In the genomic region with DNA sequence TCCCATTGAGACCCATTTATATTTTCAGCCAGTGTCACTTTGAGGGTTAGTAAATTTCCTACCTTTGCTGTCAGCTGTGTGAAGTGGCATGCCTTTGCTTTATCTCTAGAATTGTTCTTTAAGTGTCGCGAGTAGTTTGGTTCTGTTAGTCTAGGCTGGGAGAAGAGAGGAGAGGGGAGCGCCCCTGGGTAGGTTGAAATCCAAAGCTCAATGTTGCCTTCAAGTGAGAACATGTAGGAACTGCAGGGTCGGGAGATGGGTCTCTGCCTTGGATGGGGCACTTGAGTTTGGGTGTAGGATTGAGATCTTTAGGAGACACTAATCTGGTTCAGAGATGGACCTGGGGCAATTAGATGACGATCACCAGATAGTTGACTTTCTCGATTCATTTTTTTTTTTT, we compare ENCODE assay signal across 9 cellular contexts. TPM values are rescaled to one million over a fixed set of nuclear protein-coding genes. Genes with fewer than 3 reads are reported as not detected.
A peak's percentile ranks its signal among the peaks of the same experiment; 100 is the strongest.
DNase-seq lines count a peak whose midpoint lies in the region; ATAC-seq and TF ChIP-seq lines count a peak whose summit lies in the region.
"Had no signal": no experiment of that assay in that cellular context is flagged by ENCODE, and none has a peak within 500 bp of the region (broad histone marks: within the 10 kb centered on the region; RNA-seq: fewer than 3 reads in every experiment).

No MANE protein-coding gene starts in this region.

- no peak overlapping the region for H2BK15ac ChIP-seq in mesenchymal stem cell (ENCODE audit: low read depth, poor library complexity, severe bottlenecking)

- no peak overlapping the region for H2BK120ac ChIP-seq in mesenchymal stem cell (ENCODE audit: low read depth, low read length)

- H3K79me2 ChIP-seq in mammary epithelial cell (ENCODE audit: insufficient read depth, low read length), result no peaks in the 10 kb centered on the region

- DNase-seq in GM12864 (ENCODE audit: low read depth), result no peak
- DNase-seq in NCI-H1694 (lab: John Stamatoyannopoulos, UW), result peak; percentile 7
- no peak for DNase-seq in mammary epithelial cell
- peak; percentile 65 for DNase-seq in mesenchymal stem cell
- DNase-seq in NCI-H1105 (lab: John Stamatoyannopoulos, UW), result no peak
- no peak for DNase-seq in activated gamma-delta T cell (lab: John Stamatoyannopoulos, UW)
- no peak for DNase-seq in RKO (ENCODE audit: low spot score)
- DNase-seq: activated CD8-positive, alpha-beta memory T cell treated with anti-CD3 and anti-CD28 coated beads, Interleukin-2, amount 50 U/mL, for 48 hours had no signal

- intact Hi-C loops in mammary epithelial cell (cut with micrococcal nuclease), result loop anchor here (2.0 kb wide), 1 partner anchor 575 kb away; no protein-coding TSS in a partner anchor

- no peak overlapping the region for H3K4me2 ChIP-seq in mammary epithelial cell (ENCODE audit: insufficient read depth, low read depth, low read length)
- no peak overlapping the region for H3K4me2 ChIP-seq in mesenchymal stem cell (ENCODE audit: low read length, poor library complexity, severe bottlenecking)

- no peak for ATAC-seq in HG03442 (IDR thresholded peaks at IDR 0.05; ENCODE audit: unreplicated experiment)

- H2AFZ ChIP-seq in mammary epithelial cell (ENCODE audit: low read depth, low read length) (no peak overlapping the region), mesenchymal stem cell (ENCODE audit: low read depth, low read length) (no peak overlapping the region)

- no peak overlapping the region for H3K18ac ChIP-seq in mesenchymal stem cell (ENCODE audit: low read depth in 1 of 2, low read length in 2 of 2)

- H3K36me3 ChIP-seq in mammary epithelial cell (ENCODE audit: insufficient read depth, low read length) (no peaks in the 10 kb centered on the region), mesenchymal stem cell (ENCODE audit: control insufficient read depth in 1 of 2, insufficient read depth in 2 of 2, low read depth in 1 of 2, low read length in 2 of 2) (no peaks in the 10 kb centered on the region)

- no peak overlapping the region for H2BK5ac ChIP-seq in mesenchymal stem cell (ENCODE audit: low read depth, low read length, poor library complexity, severe bottlenecking)

- H2AK5ac ChIP-seq in mesenchymal stem cell (ENCODE audit: low read length, severe bottlenecking), result no peak overlapping the region

- H3K4me1 ChIP-seq in mammary epithelial cell (ENCODE audit: insufficient read depth, low read length) (peaks cover 9% of the 10 kb centered on the region), mesenchymal stem cell (ENCODE audit: control insufficient read depth, insufficient read depth, low read depth, low read length) (peaks cover 7% of the 10 kb centered on the region)

- in situ Hi-C loops in mammary epithelial cell (cut with MboI; ENCODE audit: low sequenced_read_pairs in 2 of 2), result loop anchor here in 1 of 2 donors (25.0 kb wide), 2 partner anchors 295 to 570 kb away; a partner anchor contains a TSS

- WGBS in mammary epithelial cell (ENCODE audit: low coverage, missing lambda C conversion rate), result 30% methylated on average over 6 of the region's 6 CpGs
- 26% methylated on average over 6 of the region's 6 CpGs for WGBS in mesenchymal stem cell

- H3K14ac ChIP-seq in mesenchymal stem cell (ENCODE audit: low read length in 2 of 2), result no peak overlapping the region

- H4K8ac ChIP-seq in mesenchymal stem cell (ENCODE audit: low read length), result no peak overlapping the region

- no peak overlapping the region for H2BK12ac ChIP-seq in mesenchymal stem cell (ENCODE audit: low read length in 2 of 2)

- no peak overlapping the region for H3K4me3 ChIP-seq in GM12864 (ENCODE audit: low read depth, low read length)
- H3K4me3 ChIP-seq in mammary epithelial cell (replicated peaks in 1 of 3; ENCODE audit: insufficient read depth in 1 of 3, low read depth in 2 of 3, low read length in 3 of 3), result no peak overlapping the region
- no peak overlapping the region for H3K4me3 ChIP-seq in mesenchymal stem cell (ENCODE audit: insufficient read depth in 1 of 2, low read depth in 1 of 2, low read length in 2 of 2)

- H3K9me3 ChIP-seq in mammary epithelial cell (replicated peaks; ENCODE audit: insufficient read depth, low read length) (no peaks in the 10 kb centered on the region), mesenchymal stem cell (ENCODE audit: control insufficient read depth, low read length) (no peaks in the 10 kb centered on the region)

- no peaks in the 10 kb centered on the region for H3K79me1 ChIP-seq in mesenchymal stem cell (replicated peaks; ENCODE audit: low read length, poor library complexity, severe bottlenecking)

- H3K23ac ChIP-seq in mesenchymal stem cell (ENCODE audit: low read length in 2 of 2), result no peak overlapping the region

- H4K91ac ChIP-seq in mesenchymal stem cell (ENCODE audit: low read length), result no peak overlapping the region

- TF ChIP-seq CTCF in GM12864 (IDR thresholded peaks at IDR 0.05; ENCODE audit: low read depth, low read length, missing control alignments) (peak; percentile 42), mammary epithelial cell (conservative IDR thresholded peaks at IDR 0.05 in 1 of 2, IDR thresholded peaks at IDR 0.05 in 1 of 2; ENCODE audit: extremely low read depth in 1 of 2, insufficient read depth in 1 of 2, low read depth in 1 of 2, low read length in 2 of 2) (peak; percentile 28 to 40)

- H3K27me3 ChIP-seq in mammary epithelial cell (ENCODE audit: insufficient read depth, low read length) (no peaks in the 10 kb centered on the region), mesenchymal stem cell (ENCODE audit: control insufficient read depth in 1 of 2, insufficient read depth in 1 of 2, low read length in 2 of 2) (peaks cover 51 to 76% of the 10 kb centered on the region in 2 experiments)

- no peaks in the 10 kb centered on the region for H4K20me1 ChIP-seq in mammary epithelial cell (ENCODE audit: insufficient read depth, low read length)

- no peak overlapping the region for H3K27ac ChIP-seq in mammary epithelial cell (ENCODE audit: insufficient read depth, low read depth, low read length)
- no peak overlapping the region for H3K27ac ChIP-seq in mesenchymal stem cell (ENCODE audit: low read length, poor library complexity, severe bottlenecking)

- CTCF ChIA-PET in mammary epithelial cell (lab: Charles Lee; ENCODE audit: low non-redundant PET), result no interaction called here

- dilution Hi-C loops in mammary epithelial cell (cut with HindIII; ENCODE audit: low sequenced_read_pairs), result loop anchor here (25.0 kb wide), 1 partner anchor 570 kb away; no protein-coding TSS in a partner anchor

- H3K4ac ChIP-seq in mesenchymal stem cell (ENCODE audit: low read depth in 1 of 2, low read length in 2 of 2), result no peak overlapping the region

- H3K9ac ChIP-seq in mammary epithelial cell (ENCODE audit: insufficient read depth, low read length) (no peak overlapping the region), mesenchymal stem cell (ENCODE audit: low read length) (no peak overlapping the region)

- no TSS peak for BruUV-seq in mammary epithelial cell (replicated peaks; lab: Mats Ljungman, UMichigan)

RNA-seq across cellular contexts. Expression of a gene that starts 46.3 kb away (rescaled TPM):
- total RNA-seq in mammary epithelial cell, result 100 to 1,000 TPM; 133 to 311 TPM
- 30.0 TPM for polyA plus RNA-seq in mammary epithelial cell
- polyA minus RNA-seq in mammary epithelial cell, result 13.5 TPM
- 89.5 TPM for polyA plus RNA-seq in mesenchymal stem cell (2013, experiment 1 of 2)
- polyA plus RNA-seq in mesenchymal stem cell (2013, experiment 2 of 2), result 87.1 TPM

RNA-seq across cellular contexts. Expression of a gene that starts 46.9 kb away (rescaled TPM):
- 1 to 10 TPM; 2.5 to 4.0 TPM for total RNA-seq in mammary epithelial cell
- not detected for polyA plus RNA-seq in mammary epithelial cell
- not detected for polyA minus RNA-seq in mammary epithelial cell
- polyA plus RNA-seq in mesenchymal stem cell (2013, experiment 1 of 2), result 46.8 TPM
- 45.4 TPM for polyA plus RNA-seq in mesenchymal stem cell (2013, experiment 2 of 2)

Comparison
In these comparisons a context has a peak if more than half of its experiments do, and no peak if none do; other contexts are left out.
1. DNase-seq: peak in NCI-H1694 (single experiment) and mesenchymal stem cell (single experiment); none in GM12864 (single experiment), mammary epithelial cell (single experiment), NCI-H1105 (single experiment), activated gamma-delta T cell (single experiment) and RKO (single experiment).